Comparison of ENCODE assay signal across 1 cellular context in genomic region chr16:27083861-27084261, GRCh38.
TF ChIP-seq lines count a peak whose summit lies in the region.

No MANE protein-coding gene starts in this region.

TF ChIP-seq in K562, 482 proteins besides CTCF, POLR2A, EP300 and RAD21 (continued from another document):
- TF ChIP-seq, protein P1, sequence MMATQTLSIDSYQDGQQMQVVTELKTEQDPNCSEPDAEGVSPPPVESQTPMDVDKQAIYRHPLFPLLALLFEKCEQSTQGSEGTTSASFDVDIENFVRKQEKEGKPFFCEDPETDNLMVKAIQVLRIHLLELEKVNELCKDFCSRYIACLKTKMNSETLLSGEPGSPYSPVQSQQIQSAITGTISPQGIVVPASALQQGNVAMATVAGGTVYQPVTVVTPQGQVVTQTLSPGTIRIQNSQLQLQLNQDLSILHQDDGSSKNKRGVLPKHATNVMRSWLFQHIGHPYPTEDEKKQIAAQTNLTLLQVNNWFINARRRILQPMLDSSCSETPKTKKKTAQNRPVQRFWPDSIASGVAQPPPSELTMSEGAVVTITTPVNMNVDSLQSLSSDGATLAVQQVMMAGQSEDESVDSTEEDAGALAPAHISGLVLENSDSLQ (IDR thresholded peaks at IDR 0.05), result peak; percentile 98
- peak; percentile 76 for TF ChIP-seq PBX2 (CRISPR knock-in tag; IDR thresholded peaks at IDR 0.05; ENCODE audit: low read depth)
- TF ChIP-seq PBX2 (tag; conservative IDR thresholded peaks at IDR 0.05; ENCODE audit: low read depth), result peak; percentile 95
- TF ChIP-seq ZNF398 (CRISPR knock-in tag; IDR thresholded peaks at IDR 0.05), result no peak
- no peak for TF ChIP-seq SMAD4 (CRISPR knock-in tag; conservative IDR thresholded peaks at IDR 0.05)
- TF ChIP-seq NRF1 (conservative IDR thresholded peaks at IDR 0.05 in 1 of 2, IDR thresholded peaks at IDR 0.05 in 1 of 2), result 0 out of 4 replicates have a peak, but pooled peaks of 1 of the 2 experiments have one; percentile 12
- no peak for TF ChIP-seq BDP1 (IDR thresholded peaks at IDR 0.05; ENCODE audit: insufficient read depth, insufficient read length)
- peak; percentile 81 for TF ChIP-seq ASH1L (IDR thresholded peaks at IDR 0.05; ENCODE audit: borderline replicate concordance, low read depth, partially characterized antibody)
- TF ChIP-seq ZC3H11A (IDR thresholded peaks at IDR 0.05; ENCODE audit: low read depth, low read length), result no peak
- no peak for TF ChIP-seq SMAD3 (CRISPR knock-in tag; conservative IDR thresholded peaks at IDR 0.05)
- TF ChIP-seq ZNF121 (CRISPR knock-in tag; conservative IDR thresholded peaks at IDR 0.05), result no peak
- TF ChIP-seq ZNF384 (IDR thresholded peaks at IDR 0.05; ENCODE audit: low read depth, low read length), result no peak
- TF ChIP-seq SMARCA5 (IDR thresholded peaks at IDR 0.05), result no peak
- no peak for TF ChIP-seq CREBBP (IDR thresholded peaks at IDR 0.05; ENCODE audit: low read depth, low read length)
- peak; percentile 68 for TF ChIP-seq SP2 (IDR thresholded peaks at IDR 0.05; ENCODE audit: extremely low read depth, low read depth, low read length, poor library complexity, severe bottlenecking)
- TF ChIP-seq CHD2 (IDR thresholded peaks at IDR 0.05; ENCODE audit: low read depth, low read length), result peak; percentile 72
- TF ChIP-seq NEUROD1 (IDR thresholded peaks at IDR 0.05; ENCODE audit: borderline replicate concordance, low read depth, low read length, partially characterized antibody), result peak; percentile 73
- TF ChIP-seq MYNN (IDR thresholded peaks at IDR 0.05), result no peak
- no peak for TF ChIP-seq MYNN (CRISPR knock-in tag; IDR thresholded peaks at IDR 0.05)
- peak; percentile 80 for TF ChIP-seq MBD2 (IDR thresholded peaks at IDR 0.05; ENCODE audit: borderline replicate concordance, low read depth)
- peak; percentile 84 for TF ChIP-seq FOS (IDR thresholded peaks at IDR 0.05; ENCODE audit: extremely low read depth, insufficient read length)
- peak; percentile 83 for TF ChIP-seq RBM25 (IDR thresholded peaks at IDR 0.05; ENCODE audit: low read depth, low read length, severe bottlenecking)
